1 cellular context compared by ENCODE assay signal in the genomic region with DNA sequence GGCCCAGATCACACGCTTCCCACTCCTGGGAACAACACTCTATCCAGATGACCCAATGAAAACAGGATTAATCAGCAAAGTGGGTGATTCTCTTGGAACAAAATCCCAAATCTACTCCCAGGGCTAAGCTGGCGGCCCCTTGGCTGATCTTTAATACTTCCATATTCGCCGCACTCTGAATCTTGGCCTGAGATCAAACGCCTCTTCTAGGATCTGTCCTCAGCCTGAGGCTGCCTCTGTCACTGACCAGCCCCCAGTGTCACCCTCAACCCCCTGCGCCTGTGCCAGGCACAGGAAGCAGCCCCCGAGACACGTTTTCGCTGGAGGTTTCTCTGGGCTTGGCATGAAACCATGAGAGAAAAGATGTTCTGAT.
TF ChIP-seq lines count a peak whose summit lies in the region.

No MANE protein-coding gene starts in this region.

TF ChIP-seq in GM12878, 131 proteins besides CTCF, POLR2A, EP300 and RAD21:
- TF ChIP-seq LARP7 (IDR thresholded peaks at IDR 0.05) = no peak
- TF ChIP-seq RUNX3 (IDR thresholded peaks at IDR 0.05; ENCODE audit: low read length) = no peak
- TF ChIP-seq, protein P1, sequence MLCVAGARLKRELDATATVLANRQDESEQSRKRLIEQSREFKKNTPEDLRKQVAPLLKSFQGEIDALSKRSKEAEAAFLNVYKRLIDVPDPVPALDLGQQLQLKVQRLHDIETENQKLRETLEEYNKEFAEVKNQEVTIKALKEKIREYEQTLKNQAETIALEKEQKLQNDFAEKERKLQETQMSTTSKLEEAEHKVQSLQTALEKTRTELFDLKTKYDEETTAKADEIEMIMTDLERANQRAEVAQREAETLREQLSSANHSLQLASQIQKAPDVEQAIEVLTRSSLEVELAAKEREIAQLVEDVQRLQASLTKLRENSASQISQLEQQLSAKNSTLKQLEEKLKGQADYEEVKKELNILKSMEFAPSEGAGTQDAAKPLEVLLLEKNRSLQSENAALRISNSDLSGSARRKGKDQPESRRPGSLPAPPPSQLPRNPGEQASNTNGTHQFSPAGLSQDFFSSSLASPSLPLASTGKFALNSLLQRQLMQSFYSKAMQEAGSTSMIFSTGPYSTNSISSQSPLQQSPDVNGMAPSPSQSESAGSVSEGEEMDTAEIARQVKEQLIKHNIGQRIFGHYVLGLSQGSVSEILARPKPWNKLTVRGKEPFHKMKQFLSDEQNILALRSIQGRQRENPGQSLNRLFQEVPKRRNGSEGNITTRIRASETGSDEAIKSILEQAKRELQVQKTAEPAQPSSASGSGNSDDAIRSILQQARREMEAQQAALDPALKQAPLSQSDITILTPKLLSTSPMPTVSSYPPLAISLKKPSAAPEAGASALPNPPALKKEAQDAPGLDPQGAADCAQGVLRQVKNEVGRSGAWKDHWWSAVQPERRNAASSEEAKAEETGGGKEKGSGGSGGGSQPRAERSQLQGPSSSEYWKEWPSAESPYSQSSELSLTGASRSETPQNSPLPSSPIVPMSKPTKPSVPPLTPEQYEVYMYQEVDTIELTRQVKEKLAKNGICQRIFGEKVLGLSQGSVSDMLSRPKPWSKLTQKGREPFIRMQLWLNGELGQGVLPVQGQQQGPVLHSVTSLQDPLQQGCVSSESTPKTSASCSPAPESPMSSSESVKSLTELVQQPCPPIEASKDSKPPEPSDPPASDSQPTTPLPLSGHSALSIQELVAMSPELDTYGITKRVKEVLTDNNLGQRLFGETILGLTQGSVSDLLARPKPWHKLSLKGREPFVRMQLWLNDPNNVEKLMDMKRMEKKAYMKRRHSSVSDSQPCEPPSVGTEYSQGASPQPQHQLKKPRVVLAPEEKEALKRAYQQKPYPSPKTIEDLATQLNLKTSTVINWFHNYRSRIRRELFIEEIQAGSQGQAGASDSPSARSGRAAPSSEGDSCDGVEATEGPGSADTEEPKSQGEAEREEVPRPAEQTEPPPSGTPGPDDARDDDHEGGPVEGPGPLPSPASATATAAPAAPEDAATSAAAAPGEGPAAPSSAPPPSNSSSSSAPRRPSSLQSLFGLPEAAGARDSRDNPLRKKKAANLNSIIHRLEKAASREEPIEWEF (IDR thresholded peaks at IDR 0.05; ENCODE audit: insufficient replicate concordance, low read depth, low read length) = no peak
- TF ChIP-seq HDGF (IDR thresholded peaks at IDR 0.05) = no peak
- no peak for TF ChIP-seq ASH2L (IDR thresholded peaks at IDR 0.05; ENCODE audit: borderline replicate concordance, low read depth)
